ENCODE assay signal across 8 cellular contexts in genomic region chr13:39684531-39685137, GRCh38. TPM values are rescaled to one million over a fixed set of nuclear protein-coding genes. Genes with fewer than 3 reads are reported as not detected.
A peak's percentile ranks its signal among the peaks of the same experiment; 100 is the strongest.
DNase-seq lines count a peak whose midpoint lies in the region; ATAC-seq, FAIRE-seq and TF ChIP-seq lines count a peak whose summit lies in the region.

No MANE protein-coding gene starts in this region.

- H3K9me3 ChIP-seq in Karpas-422 (ENCODE audit: low read length) (no peaks in the 10 kb centered on the region), vagina (no peaks in the 10 kb centered on the region)

- no peak overlapping the region for H3K27ac Mint-ChIP-seq in immature natural killer cell

- peak; percentile 54 for TF ChIP-seq CTCF in D721Med (IDR thresholded peaks at IDR 0.05; ENCODE audit: insufficient read depth, missing control alignments)
- peak; percentile 30 to 43 (median 31) for TF ChIP-seq CTCF in vagina (IDR thresholded peaks at IDR 0.05)

- no peak overlapping the region for H3K4me3 ChIP-seq in Karpas-422 (ENCODE audit: low read length)
- H3K4me3 ChIP-seq in vagina = no peak overlapping the region

- TF ChIP-seq POLR2A in vagina (IDR thresholded peaks at IDR 0.05) = no peak

- H3K27me3 Mint-ChIP-seq in immature natural killer cell (ENCODE audit: low read depth in 3 of 3) = no peaks in the 10 kb centered on the region

- no peaks in the 10 kb centered on the region for H3K9me2 ChIP-seq in Karpas-422 (replicated peaks; ENCODE audit: insufficient read depth, low read length)

- peak overlapping the region; percentile 67 for H3K4me2 ChIP-seq in Karpas-422 (ENCODE audit: low read depth, low read length, poor library complexity, severe bottlenecking)

- ATAC-seq in GM19467 (IDR thresholded peaks at IDR 0.05; ENCODE audit: unreplicated experiment) = no peak

- H3K27me3 ChIP-seq in Karpas-422 (ENCODE audit: low read length) (no peaks in the 10 kb centered on the region), vagina (no peaks in the 10 kb centered on the region)

- FAIRE-seq in D721Med (lab: Jason Lieb, UNC) = peak; percentile 6
- peak; percentile 93 for FAIRE-seq in TTC549 (lab: Jason Lieb, UNC)
- FAIRE-seq in urothelium cell line (lab: Jason Lieb, UNC) = no peak

- peaks cover 9 to 23% (median 16%) of the 10 kb centered on the region in 3 donors for H3K36me3 Mint-ChIP-seq in immature natural killer cell

- H2AFZ ChIP-seq in Karpas-422 (ENCODE audit: low read length) = no peak overlapping the region

- H4K20me1 ChIP-seq in Karpas-422 (ENCODE audit: insufficient read depth, low read depth, low read length) = no peaks in the 10 kb centered on the region

- H3K4me1 ChIP-seq in Karpas-422 (ENCODE audit: low read length) (peaks cover 59% of the 10 kb centered on the region), vagina (no peaks in the 10 kb centered on the region)

- H3K36me3 ChIP-seq in Karpas-422 (ENCODE audit: insufficient read depth, low read length) = peaks cover 24% of the 10 kb centered on the region
- peaks cover 0 to 9% of the 10 kb centered on the region in 2 donors for H3K36me3 ChIP-seq in vagina

- no peak overlapping the region for H3K4me3 Mint-ChIP-seq in immature natural killer cell

- H3K9ac ChIP-seq in Karpas-422 (ENCODE audit: low read length) = no peak overlapping the region

- H3K27ac ChIP-seq in Karpas-422 (ENCODE audit: low read length) (peak overlapping the region; percentile 81), vagina (no peak overlapping the region)

- H3K79me2 ChIP-seq in Karpas-422 (ENCODE audit: low read length) = no peaks in the 10 kb centered on the region

- H3K9me3 Mint-ChIP-seq in immature natural killer cell = no peaks in the 10 kb centered on the region

- no peak for DNase-seq in D721Med (ENCODE audit: insufficient read length, low spot score)
- DNase-seq in Karpas-422 = peak; percentile 88
- peak; percentile 9 to 28 (median 9) for DNase-seq in immature natural killer cell
- no peak for DNase-seq in vagina (ENCODE audit: extremely low spot score in 2 of 2)
- DNase-seq in NCI-H774 (lab: John Stamatoyannopoulos, UW) = no peak
- DNase-seq in urothelium cell line (ENCODE audit: low spot score) = no peak

- H3K4me1 Mint-ChIP-seq in immature natural killer cell = peaks cover 12 to 15% of the 10 kb centered on the region in 2 donors

- intact Hi-C loops in vagina (cut with DNase I) = no loop called here

RNA-seq across cellular contexts. Expression of gene COG6, which starts 29.2 kb away (rescaled TPM):
- 30.6 and 31.6 TPM in 2 replicates for total RNA-seq in Karpas-422 (2014; rRNA removed; shearing (Covaris generic); ENCODE audit: low replicate concordance)
- 10 to 100 TPM; 13.2 to 15.4 (median 15.1) TPM for polyA plus RNA-seq in immature natural killer cell
- 15.2 TPM for total RNA-seq in vagina

Comparison
In these comparisons a context has a peak if more than half of its experiments do, and no peak if none do; other contexts are left out.
1. DNase-seq: peak in Karpas-422 (single experiment) and immature natural killer cell (3 of 3); none in D721Med (single experiment), vagina (0 of 2), NCI-H774 (single experiment) and urothelium cell line (single experiment).